ENCODE assay signal across 13 cellular contexts in genomic region chr11:114187173-114187572, GRCh38.
DNase-seq lines count a peak whose midpoint lies in the region; ATAC-seq and TF ChIP-seq lines count a peak whose summit lies in the region.
"Had no signal": no experiment of that assay in that cellular context is flagged by ENCODE, and none has a peak within 500 bp of the region (broad histone marks: within the 10 kb centered on the region; RNA-seq: fewer than 3 reads in every experiment).

No MANE protein-coding gene starts in this region.

- H2AK5ac ChIP-seq in H9 (ENCODE audit: insufficient read length, low read length): no peak overlapping the region

- H3K79me1 ChIP-seq in H9 (ENCODE audit: insufficient read depth, low read depth, low read length, poor library complexity, severe bottlenecking): no peaks in the 10 kb centered on the region

- no peak overlapping the region for H2BK20ac ChIP-seq in H9 (ENCODE audit: low read depth, low read length, poor library complexity, severe bottlenecking)

- intact Hi-C loops in CD8-positive, alpha-beta T cell (cut with DNase I, micrococcal nuclease): loop anchor here in 1 of 2 experiments (1.0 kb wide), 1 partner anchor 21 kb away; no protein-coding TSS in a partner anchor
- intact Hi-C loops in left colon (cut with DNase I, micrococcal nuclease): no loop called here
- intact Hi-C loops in left cardiac atrium (cut with DNase I): no loop called here

- no peak overlapping the region for H3K4ac ChIP-seq in H9 (ENCODE audit: low read depth, low read length)

- no peak overlapping the region for H4K91ac ChIP-seq in H9 (ENCODE audit: insufficient read length, low read depth, low read length)

- no peaks in the 10 kb centered on the region for H3K9me3 ChIP-seq in CD8-positive, alpha-beta T cell (ENCODE audit: low read length)
- H3K9me3 ChIP-seq in parathyroid adenoma (ENCODE audit: control insufficient read depth, low read length) (no peaks in the 10 kb centered on the region), H9 (ENCODE audit: control insufficient read depth, low read depth, low read length) (no peaks in the 10 kb centered on the region)

- H3K27me3 Mint-ChIP-seq in CD8-positive, alpha-beta T cell (ENCODE audit: low read depth): no peaks in the 10 kb centered on the region
- H3K27me3 Mint-ChIP-seq in activated CD8-positive, alpha-beta T cell treated with anti-CD3 and anti-CD28 coated beads, Interleukin-2, amount 10 ng/mL, durations not matched to agents 7 days and 5 days (ENCODE audit: low read depth): no peaks in the 10 kb centered on the region
- peaks cover 24% of the 10 kb centered on the region for H3K27me3 Mint-ChIP-seq in H9 (ENCODE audit: low read depth)

- H3K18ac ChIP-seq in H9 (ENCODE audit: insufficient read length, low read depth, low read length): no peak overlapping the region

- no peaks in the 10 kb centered on the region for H3K36me3 ChIP-seq in CD8-positive, alpha-beta T cell (ENCODE audit: insufficient read depth, low read length)
- no peaks in the 10 kb centered on the region for H3K36me3 ChIP-seq in parathyroid adenoma (ENCODE audit: control insufficient read depth, insufficient read depth, low read length)

- peak overlapping the region; percentile 73 for H3K27ac Mint-ChIP-seq in CD8-positive, alpha-beta T cell
- H3K27ac Mint-ChIP-seq in activated CD8-positive, alpha-beta T cell treated with anti-CD3 and anti-CD28 coated beads, Interleukin-2, amount 10 ng/mL, durations not matched to agents 7 days and 5 days: peak overlapping the region; percentile 84
- no peak overlapping the region for H3K27ac Mint-ChIP-seq in H9
- H3K27ac Mint-ChIP-seq: activated naive CD4-positive, alpha-beta T cell treated with anti-CD3 and anti-CD28 coated beads for 36 hours had no signal

- H3K36me3 Mint-ChIP-seq in CD8-positive, alpha-beta T cell: no peaks in the 10 kb centered on the region
- H3K36me3 Mint-ChIP-seq in activated CD8-positive, alpha-beta T cell treated with anti-CD3 and anti-CD28 coated beads, Interleukin-2, amount 10 ng/mL, durations not matched to agents 7 days and 5 days (ENCODE audit: low read depth): peaks cover 78% of the 10 kb centered on the region
- H3K36me3 Mint-ChIP-seq in H9 (ENCODE audit: insufficient read depth in 1 of 3, low read depth in 3 of 3): 0 out of 7 replicates have a peak, but pooled peaks cover 0 to 3% (median 0%) of the 10 kb centered on the region in 3 experiments

- DNase-seq in CD8-positive, alpha-beta T cell: no peak
- no peak for DNase-seq in activated CD8-positive, alpha-beta T cell treated with anti-CD3 and anti-CD28 coated beads, Interleukin-2, amount 10 ng/mL, durations not matched to agents 7 days and 5 days
- no peak for DNase-seq in H9
- DNase-seq in left colon: no peak
- DNase-seq in left cardiac atrium: no peak
- DNase-seq: activated naive CD4-positive, alpha-beta T cell treated with anti-CD3 and anti-CD28 coated beads for 36 hours; AML-193; DND-41; NCI-H1105 had no signal

- no peak overlapping the region for H3K4me2 ChIP-seq in parathyroid adenoma (ENCODE audit: low read length)
- no peak overlapping the region for H3K4me2 ChIP-seq in H9 (ENCODE audit: insufficient read depth, insufficient read length, low read length)

- peaks cover 24% of the 10 kb centered on the region for H3K4me1 ChIP-seq in CD8-positive, alpha-beta T cell (ENCODE audit: insufficient read depth, low read length)
- H3K4me1 ChIP-seq in parathyroid adenoma: peaks cover 23% of the 10 kb centered on the region
- no peaks in the 10 kb centered on the region for H3K4me1 ChIP-seq in H9 (ENCODE audit: insufficient read depth, low read length)

- no peak overlapping the region for H2BK120ac ChIP-seq in H9 (ENCODE audit: low read depth, low read length, poor library complexity, severe bottlenecking)

- peaks cover 63% of the 10 kb centered on the region for H3K4me1 Mint-ChIP-seq in CD8-positive, alpha-beta T cell (ENCODE audit: low read depth)
- H3K4me1 Mint-ChIP-seq in activated CD8-positive, alpha-beta T cell treated with anti-CD3 and anti-CD28 coated beads, Interleukin-2, amount 10 ng/mL, durations not matched to agents 7 days and 5 days (ENCODE audit: low read depth): peaks cover 69% of the 10 kb centered on the region
- H3K4me1 Mint-ChIP-seq in H9: no peaks in the 10 kb centered on the region

- H3K9ac ChIP-seq in parathyroid adenoma: no peak overlapping the region
- H3K9ac ChIP-seq in H9 (ENCODE audit: extremely low read depth, insufficient read length, low read length): no peak overlapping the region

- no peak overlapping the region for H4K8ac ChIP-seq in H9 (replicated peaks; ENCODE audit: insufficient read length, low read depth, low read length)

- H4K20me1 ChIP-seq in H9 (ENCODE audit: control insufficient read depth, insufficient read depth, insufficient read length): no peaks in the 10 kb centered on the region

- H3K27me3 ChIP-seq in CD8-positive, alpha-beta T cell (ENCODE audit: insufficient read depth, low read length): no peaks in the 10 kb centered on the region
- H3K27me3 ChIP-seq in parathyroid adenoma (ENCODE audit: control insufficient read depth, insufficient read depth, low read length) (no peaks in the 10 kb centered on the region), H9 (ENCODE audit: insufficient read depth, low read length) (no peaks in the 10 kb centered on the region)

- H3K79me2 ChIP-seq in parathyroid adenoma (peaks cover 19% of the 10 kb centered on the region), H9 (ENCODE audit: insufficient read depth, low read length) (no peaks in the 10 kb centered on the region)

- H3T11ph ChIP-seq in H9 (ENCODE audit: low read length): no peak overlapping the region

- H3K23ac ChIP-seq in H9 (ENCODE audit: insufficient read length, low read depth, low read length): no peak overlapping the region

- H2AFZ ChIP-seq in parathyroid adenoma: no peak overlapping the region
- no peak overlapping the region for H2AFZ ChIP-seq in H9 (ENCODE audit: low read length)

- no CpG with 5 or more reads among the region's 7 CpGs for WGBS in H9 (ENCODE audit: extremely low coverage, insufficient read length, low lambda C conversion rate)

- POLR2A ChIA-PET in CD8-positive, alpha-beta T cell (lab: Charles Lee): no interaction called here
- POLR2A ChIA-PET in activated CD8-positive, alpha-beta T cell treated with anti-CD3 and anti-CD28 coated beads, Interleukin-2, amount 10 ng/mL, durations not matched to agents 7 days and 5 days (lab: Charles Lee): no interaction called here

- TF ChIP-seq CTCF in CD8-positive, alpha-beta T cell (IDR thresholded peaks at IDR 0.05): no peak
- TF ChIP-seq CTCF in parathyroid adenoma (IDR thresholded peaks at IDR 0.05): no peak
- no peak for TF ChIP-seq CTCF in H9 (conservative IDR thresholded peaks at IDR 0.05)

- CTCF ChIA-PET in CD8-positive, alpha-beta T cell (lab: Charles Lee): interaction anchor here (0.8 to 7.9 kb wide), 9 partner anchors 6 to 292 kb away, joined by 3 to 83 read pairs (median 3); no protein-coding TSS in a partner anchor
- CTCF ChIA-PET in activated CD8-positive, alpha-beta T cell treated with anti-CD3 and anti-CD28 coated beads, Interleukin-2, amount 10 ng/mL, durations not matched to agents 7 days and 5 days (lab: Charles Lee): interaction anchor here (0.7 to 1.3 kb wide), 7 partner anchors 9 to 149 kb away, joined by 3 to 6 read pairs (median 3); no protein-coding TSS in a partner anchor

- no peak for ATAC-seq in CD8-positive, alpha-beta T cell
- ATAC-seq in GM19395 (IDR thresholded peaks at IDR 0.05; ENCODE audit: unreplicated experiment): peak; percentile 60
- no peak for ATAC-seq in activated CD8-positive, alpha-beta T cell treated with anti-CD3 and anti-CD28 coated beads, Interleukin-2, amount 10 ng/mL, durations not matched to agents 7 days and 5 days
- ATAC-seq in HG02678 (IDR thresholded peaks at IDR 0.05; ENCODE audit: unreplicated experiment): no peak
- no peak for ATAC-seq in left colon
- no peak for ATAC-seq in left cardiac atrium

- H3K23me2 ChIP-seq in H9 (ENCODE audit: insufficient read length, low read depth, low read length, poor library complexity, severe bottlenecking): no peaks in the 10 kb centered on the region

- H2BK12ac ChIP-seq in H9 (ENCODE audit: insufficient read length, low read depth, low read length): no peak overlapping the region

- no peak overlapping the region for H3K56ac ChIP-seq in H9 (ENCODE audit: insufficient read length, low read depth, low read length)

- H3K27ac ChIP-seq in CD8-positive, alpha-beta T cell (ENCODE audit: low read depth, low read length): no peak overlapping the region
- peak overlapping the region; percentile 69 for H3K27ac ChIP-seq in parathyroid adenoma
- no peak overlapping the region for H3K27ac ChIP-seq in H9 (ENCODE audit: insufficient read length, low read depth, low read length)
- H3K27ac ChIP-seq: SK-N-MC had no signal

- H4K5ac ChIP-seq in H9 (ENCODE audit: insufficient read length, low read depth, low read length): no peak overlapping the region

- H3K4me3 ChIP-seq in CD8-positive, alpha-beta T cell (ENCODE audit: low read depth, low read length): no peak overlapping the region
- no peak overlapping the region for H3K4me3 ChIP-seq in parathyroid adenoma (ENCODE audit: low read depth, low read length)
- H3K4me3 ChIP-seq: SK-N-MC had no signal

- H2BK5ac ChIP-seq in H9 (ENCODE audit: insufficient read length, low read length): no peak overlapping the region

- no peak overlapping the region for H3K4me3 Mint-ChIP-seq in CD8-positive, alpha-beta T cell
- H3K4me3 Mint-ChIP-seq in activated CD8-positive, alpha-beta T cell treated with anti-CD3 and anti-CD28 coated beads, Interleukin-2, amount 10 ng/mL, durations not matched to agents 7 days and 5 days: no peak overlapping the region
- H3K4me3 Mint-ChIP-seq in H9: no peak overlapping the region
- H3K4me3 Mint-ChIP-seq: activated naive CD4-positive, alpha-beta T cell treated with anti-CD3 and anti-CD28 coated beads for 36 hours had no signal

- peaks cover 13% of the 10 kb centered on the region for H3K9me3 Mint-ChIP-seq in CD8-positive, alpha-beta T cell
- H3K9me3 Mint-ChIP-seq in activated CD8-positive, alpha-beta T cell treated with anti-CD3 and anti-CD28 coated beads, Interleukin-2, amount 10 ng/mL, durations not matched to agents 7 days and 5 days (ENCODE audit: insufficient read depth): peaks cover 9% of the 10 kb centered on the region
- H3K9me3 Mint-ChIP-seq in H9: peaks cover 9 to 13% of the 10 kb centered on the region in 2 experiments

- H3K14ac ChIP-seq in H9 (ENCODE audit: insufficient read depth, low read length): no peak overlapping the region

- no peak overlapping the region for H2BK15ac ChIP-seq in H9 (ENCODE audit: low read depth, low read length)

Comparison
In these comparisons a context has a peak if more than half of its experiments do, and no peak if none do; other contexts are left out.
1. H3K27ac Mint-ChIP-seq: peak in CD8-positive, alpha-beta T cell (single experiment) and activated CD8-positive, alpha-beta T cell treated with anti-CD3 and anti-CD28 coated beads, Interleukin-2, amount 10 ng/mL, durations not matched to agents 7 days and 5 days (single experiment); none in H9 (0 of 3).